Comparison of ENCODE assay signal across 1 cellular context in the genomic region with DNA sequence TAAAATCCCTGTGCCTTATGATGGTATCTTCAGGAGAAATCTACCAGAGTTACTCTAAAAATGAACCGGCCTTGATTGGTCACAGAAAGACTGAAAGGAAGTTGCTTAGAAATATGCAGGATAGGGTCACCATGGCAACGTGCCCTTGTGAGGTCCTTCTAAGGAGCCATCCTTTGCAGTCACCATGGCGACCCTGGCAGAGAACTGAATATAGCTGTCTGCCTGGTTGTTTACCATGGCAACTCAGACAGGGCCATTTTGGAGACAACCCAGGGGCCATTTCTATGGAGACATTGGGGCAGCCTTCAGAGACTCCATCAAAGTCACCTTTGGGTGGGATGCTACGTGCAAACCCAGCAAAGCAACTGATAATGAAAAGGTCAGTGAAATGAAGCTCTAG.
TF ChIP-seq lines count a peak whose summit lies in the region.

No MANE protein-coding gene starts in this region.

TF ChIP-seq in GM12878, 131 proteins besides CTCF, POLR2A, EP300 and RAD21 (continued from another document):
- TF ChIP-seq MEF2A (IDR thresholded peaks at IDR 0.05; ENCODE audit: insufficient read depth, low read depth, low read length): no peak
